11 cellular contexts compared by ENCODE assay signal in genomic region chr1:214658785-214659184, GRCh38. TPM values are rescaled to one million over a fixed set of nuclear protein-coding genes. Genes with fewer than 3 reads are reported as not detected.
DNase-seq lines count a peak whose midpoint lies in the region; ATAC-seq and TF ChIP-seq lines count a peak whose summit lies in the region.
"Had no signal": no experiment of that assay in that cellular context is flagged by ENCODE, and none has a peak within 500 bp of the region (broad histone marks: within the 10 kb centered on the region; RNA-seq: fewer than 3 reads in every experiment).

No MANE protein-coding gene starts in this region.

- DNase-seq in AG09319 (ENCODE audit: extremely low read depth, low read depth) (peak; percentile 3), HFFc6 (no peak), astrocyte of the hippocampus (ENCODE audit: low read depth, low spot score) (peak; percentile 60), kidney tubule cell (ENCODE audit: low spot score) (peak; percentile 33), HPDE6-E6E7 (ENCODE audit: extremely low spot score) (no peak)
- no peak for DNase-seq in activated naive CD4-positive, alpha-beta T cell (lab: John Stamatoyannopoulos, UW)
- DNase-seq in stimulated activated CD4-positive, alpha-beta T cell treated with anti-CD3 and anti-CD28 coated beads, Interleukin-4, amount 100 ng/mL, for 24 hours, result no peak
- DNase-seq: colonic mucosa, naive B cell, NCI-H1092 had no signal

- TF ChIP-seq CTCF in AG09319 (IDR thresholded peaks at IDR 0.05; ENCODE audit: low read depth, low read length), result peak; percentile 61
- peak; percentile 67 for TF ChIP-seq CTCF in HFFc6 (IDR thresholded peaks at IDR 0.05)

- H3K4me3 Mint-ChIP-seq in HFFc6, result no peak overlapping the region
- H3K4me3 Mint-ChIP-seq: naive B cell had no signal

- no peaks in the 10 kb centered on the region for H3K27me3 Mint-ChIP-seq in HFFc6 (ENCODE audit: insufficient read depth)
- H3K27me3 Mint-ChIP-seq: naive B cell had no signal

- no peaks in the 10 kb centered on the region for H3K9me3 Mint-ChIP-seq in HFFc6
- H3K9me3 Mint-ChIP-seq: naive B cell had no signal

- H3K4me1 Mint-ChIP-seq in HFFc6 (ENCODE audit: low read depth), result peaks cover 22% of the 10 kb centered on the region
- H3K4me1 Mint-ChIP-seq: naive B cell had no signal

- H3K27ac Mint-ChIP-seq in HFFc6, result peak overlapping the region; percentile 5; the same call in 1 of the 2 replicates
- H3K27ac Mint-ChIP-seq: naive B cell had no signal

- peaks cover 44% of the 10 kb centered on the region for H3K36me3 Mint-ChIP-seq in HFFc6 (ENCODE audit: low read depth)
- H3K36me3 Mint-ChIP-seq: naive B cell had no signal

- no peak for ATAC-seq in GM21526 (IDR thresholded peaks at IDR 0.05; ENCODE audit: low FRiP score, unreplicated experiment)

RNA-seq across cellular contexts. Expression of gene CENPF, which starts 55.8 kb away (rescaled TPM):
- total RNA-seq in HFFc6 (2021; fragmentation: NEBNext Ultra II Directional; extraction: Animal tissue kit (Norgen Biotek cat#: 25700)), result 10 to 100 TPM; 36.8 to 79.2 (median 76.6) TPM

Comparison
In these comparisons a context has a peak if more than half of its experiments do, and no peak if none do; other contexts are left out.
1. DNase-seq: peak in AG09319 (single experiment), astrocyte of the hippocampus (single experiment) and kidney tubule cell (single experiment); none in HFFc6 (single experiment), activated naive CD4-positive, alpha-beta T cell (0 of 4), HPDE6-E6E7 (single experiment) and stimulated activated CD4-positive, alpha-beta T cell treated with anti-CD3 and anti-CD28 coated beads, Interleukin-4, amount 100 ng/mL, for 24 hours (single experiment).